ENCODE assay signal across 17 cellular contexts in genomic region chr11:134043821-134044420, GRCh38. TPM values are rescaled to one million over a fixed set of nuclear protein-coding genes. Genes with fewer than 3 reads are reported as not detected.
DNase-seq lines count a peak whose midpoint lies in the region; ATAC-seq and TF ChIP-seq lines count a peak whose summit lies in the region.
"Had no signal": no experiment of that assay in that cellular context is flagged by ENCODE, and none has a peak within 500 bp of the region (broad histone marks: within the 10 kb centered on the region; RNA-seq: fewer than 3 reads in every experiment).

No MANE protein-coding gene starts in this region.

- ATAC-seq in upper lobe of right lung: no peak
- no peak for ATAC-seq in HG03108 (IDR thresholded peaks at IDR 0.05; ENCODE audit: unreplicated experiment)
- ATAC-seq: CD8-positive, alpha-beta T cell; GM23338 had no signal

- H3K36me3 ChIP-seq in smooth muscle cell (ENCODE audit: low read depth) (no peaks in the 10 kb centered on the region), upper lobe of right lung (no peaks in the 10 kb centered on the region), MM.1S (replicated peaks; ENCODE audit: insufficient read depth, low read length) (no peaks in the 10 kb centered on the region)
- H3K36me3 ChIP-seq: BE2C had no signal

- H3K79me2 ChIP-seq in smooth muscle cell (ENCODE audit: low read depth): no peaks in the 10 kb centered on the region
- H3K79me2 ChIP-seq in MM.1S (ENCODE audit: low read length): no peaks in the 10 kb centered on the region

- peaks cover 35% of the 10 kb centered on the region for H3K4me1 ChIP-seq in smooth muscle cell (ENCODE audit: low read depth)
- peaks cover 2% of the 10 kb centered on the region for H3K4me1 ChIP-seq in upper lobe of right lung
- H3K4me1 ChIP-seq in MM.1S (ENCODE audit: low read length): no peaks in the 10 kb centered on the region

- peak overlapping the region; percentile 24 for H3K27ac ChIP-seq in angular gyrus (ENCODE audit: low read depth, low read length)
- H3K27ac ChIP-seq in dorsolateral prefrontal cortex: peak overlapping the region in 30 of 59 donors; percentile 1 to 98 (median 77)
- H3K27ac ChIP-seq in smooth muscle cell (ENCODE audit: low read depth): peak overlapping the region; percentile 100
- no peak overlapping the region for H3K27ac ChIP-seq in upper lobe of right lung
- H3K27ac ChIP-seq in MM.1S (ENCODE audit: low read length): no peak overlapping the region
- H3K27ac ChIP-seq: C4-2B, HL-60 had no signal

- H3F3A ChIP-seq in smooth muscle cell (ENCODE audit: low read depth) (peaks cover 30% of the 10 kb centered on the region), MM.1S (ENCODE audit: insufficient read depth, low read length) (no peaks in the 10 kb centered on the region)

- peak in 1 of 10 donors; percentile 13 for DNase-seq in dorsolateral prefrontal cortex
- no peak for DNase-seq in smooth muscle cell (lab: John Stamatoyannopoulos, UW; ENCODE audit: unreplicated experiment)
- DNase-seq in upper lobe of right lung: peak; percentile 42
- no peak for DNase-seq in ACHN
- DNase-seq in MM.1S: no peak
- DNase-seq: BE2C; CD8-positive, alpha-beta T cell; COR-L47; DMS153; DMS79 treated with DMSO at 0.1 percent for 48 hours; EL; H9 had no signal

- H3K9ac ChIP-seq in smooth muscle cell (ENCODE audit: low read depth): peak overlapping the region; percentile 98
- no peak overlapping the region for H3K9ac ChIP-seq in MM.1S (ENCODE audit: low read length)

- WGBS in smooth muscle cell (ENCODE audit: low lambda C conversion rate): 85% methylated on average over 9 of the region's 9 CpGs

- H4K20me1 ChIP-seq in smooth muscle cell (ENCODE audit: low read depth): no peaks in the 10 kb centered on the region
- no peaks in the 10 kb centered on the region for H4K20me1 ChIP-seq in MM.1S (ENCODE audit: insufficient read depth, low read length)

- H3K4me3 ChIP-seq in dorsolateral prefrontal cortex (no peak overlapping the region), smooth muscle cell (no peak overlapping the region), upper lobe of right lung (no peak overlapping the region), MM.1S (ENCODE audit: low read length) (no peak overlapping the region)
- H3K4me3 ChIP-seq: GM23338 had no signal

- intact Hi-C loops in dorsolateral prefrontal cortex (cut with DNase I): loop anchor here in 1 of 2 donors (10.0 kb wide), 1 partner anchor 181 kb away; the partner anchor contains the start of genes NCAPD3 and VPS26B
- intact Hi-C loops in upper lobe of right lung (cut with DNase I): no loop called here

- peak overlapping the region; percentile 73 for H3K4me2 ChIP-seq in smooth muscle cell
- H3K4me2 ChIP-seq in MM.1S (ENCODE audit: low read depth, low read length): no peak overlapping the region
- H3K4me2 ChIP-seq: GM23338 had no signal

- H3K9me3 ChIP-seq in smooth muscle cell (replicated peaks; ENCODE audit: low read depth) (no peaks in the 10 kb centered on the region), upper lobe of right lung (no peaks in the 10 kb centered on the region), MM.1S (replicated peaks; ENCODE audit: insufficient read depth, low read length) (no peaks in the 10 kb centered on the region)
- H3K9me3 ChIP-seq: BE2C had no signal

- TF ChIP-seq CTCF in dorsolateral prefrontal cortex (IDR thresholded peaks at IDR 0.05 in 54 of 56, conservative IDR thresholded peaks at IDR 0.05 in 2 of 56; ENCODE audit: low read depth in 1 of 56, partially characterized antibody in 56 of 56) (no peak), smooth muscle cell (IDR thresholded peaks at IDR 0.05; ENCODE audit: borderline replicate concordance, insufficient read depth, poor library complexity, severe bottlenecking) (no peak), upper lobe of right lung (IDR thresholded peaks at IDR 0.05) (no peak), MM.1S (IDR thresholded peaks at IDR 0.05; ENCODE audit: low read length) (no peak)

- H3K27me3 ChIP-seq in dorsolateral prefrontal cortex (peaks cover 0 to 3% (median 0%) of the 10 kb centered on the region in 45 donors), smooth muscle cell (ENCODE audit: low read depth) (no peaks in the 10 kb centered on the region), upper lobe of right lung (no peaks in the 10 kb centered on the region), MM.1S (replicated peaks; ENCODE audit: insufficient read depth, low read length) (no peaks in the 10 kb centered on the region)
- H3K27me3 ChIP-seq: BE2C had no signal

- in situ Hi-C loops in ACHN (cut with HindIII; ENCODE audit: low pct_ligation_motif_present, low pct_unique_long_range_greater_than_20kb, low sequenced_read_pairs): no loop called here

- H2AFZ ChIP-seq in smooth muscle cell (ENCODE audit: low read depth) (no peak overlapping the region), MM.1S (ENCODE audit: low read length) (no peak overlapping the region)
- H2AFZ ChIP-seq: GM23338 had no signal

- no peaks in the 10 kb centered on the region for H3K9me2 ChIP-seq in MM.1S (replicated peaks; ENCODE audit: insufficient read depth, low read length)

RNA-seq across cellular contexts. Expression of gene JAM3, which starts 25.0 kb away (rescaled TPM):
- total RNA-seq in dorsolateral prefrontal cortex (100 to 1,000 TPM in 42 of 120 experiments, 10 to 100 TPM in 78; 43.5 to 270 (median 90.6) TPM), smooth muscle cell (75.5 and 91.7 TPM in 2 replicates), upper lobe of right lung (26.9 TPM)
- 59.3 and 82.9 TPM in 2 replicates for polyA plus RNA-seq in smooth muscle cell

Comparison
In these comparisons a context has a peak if more than half of its experiments do, and no peak if none do; other contexts are left out.
1. H3K27ac ChIP-seq: peak in angular gyrus (single experiment), dorsolateral prefrontal cortex (30 of 59) and smooth muscle cell (single experiment); none in upper lobe of right lung (single experiment) and MM.1S (single experiment).